In genomic region chr12:56718636-56719035, GRCh38 we compare ENCODE assay signal across 12 cellular contexts. TPM values are rescaled to one million over a fixed set of nuclear protein-coding genes. Genes with fewer than 3 reads are reported as not detected.
DNase-seq lines count a peak whose midpoint lies in the region; ATAC-seq, FAIRE-seq and TF ChIP-seq lines count a peak whose summit lies in the region.
"Had no signal": no experiment of that assay in that cellular context is flagged by ENCODE, and none has a peak within 500 bp of the region (broad histone marks: within the 10 kb centered on the region; RNA-seq: fewer than 3 reads in every experiment).

No MANE protein-coding gene starts in this region.

- DNase-seq in activated naive CD4-positive, alpha-beta T cell (lab: John Stamatoyannopoulos, UW) = no peak
- DNase-seq in WTC11 (ENCODE audit: low spot score) = no peak
- no peak for DNase-seq in memory B cell (ENCODE audit: low spot score in 2 of 2)
- DNase-seq in upper lobe of right lung = peak; percentile 28
- no peak for DNase-seq in effector CD4-positive, alpha-beta T cell
- DNase-seq in left cardiac atrium = no peak
- DNase-seq in D721Med (ENCODE audit: insufficient read length, low spot score) = no peak
- DNase-seq: activated gamma-delta T cell, foreskin melanocyte, GOT3 had no signal

- intact Hi-C loops in upper lobe of right lung (cut with DNase I) (no loop called here), left cardiac atrium (cut with DNase I) (no loop called here)

- FAIRE-seq in D721Med (lab: Jason Lieb, UNC) = no peak

- H3K4me3 ChIP-seq in upper lobe of right lung = no peak overlapping the region
- H3K4me3 ChIP-seq: thoracic aorta had no signal

- H3K4me3 Mint-ChIP-seq in activated naive CD4-positive, alpha-beta T cell treated with anti-CD3 and anti-CD28 coated beads, Interleukin-2, amount 50 U/mL, for 24 hours = peak overlapping the region; percentile 97
- no peak overlapping the region for H3K4me3 Mint-ChIP-seq in WTC11
- peak overlapping the region; percentile 33 for H3K4me3 Mint-ChIP-seq in memory B cell

- TF ChIP-seq CTCF in WTC11 (IDR thresholded peaks at IDR 0.05) = no peak
- no peak for TF ChIP-seq CTCF in upper lobe of right lung (IDR thresholded peaks at IDR 0.05)
- TF ChIP-seq CTCF in D721Med (IDR thresholded peaks at IDR 0.05; ENCODE audit: insufficient read depth, missing control alignments) = no peak

- CTCF ChIA-PET in WTC11 (lab: Charles Lee) = interaction anchor here (1.3 kb wide), 1 partner anchor 8 kb away, joined by 3 read pairs; no protein-coding TSS in a partner anchor

- H3K4me1 ChIP-seq in upper lobe of right lung = peaks cover 50% of the 10 kb centered on the region

- POLR2A ChIA-PET in WTC11 (lab: Charles Lee) = interaction anchor here (2.4 kb wide), 1 partner anchor 30 kb away, joined by 6 read pairs; the partner anchor contains the start of gene PTGES3

- peaks cover 52% of the 10 kb centered on the region for H3K36me3 ChIP-seq in upper lobe of right lung

- no peaks in the 10 kb centered on the region for H3K9me3 Mint-ChIP-seq in activated naive CD4-positive, alpha-beta T cell treated with anti-CD3 and anti-CD28 coated beads, Interleukin-2, amount 50 U/mL, for 24 hours
- H3K9me3 Mint-ChIP-seq in WTC11 (no peaks in the 10 kb centered on the region), memory B cell (no peaks in the 10 kb centered on the region)

- peaks cover 76% of the 10 kb centered on the region for H3K4me1 Mint-ChIP-seq in activated naive CD4-positive, alpha-beta T cell treated with anti-CD3 and anti-CD28 coated beads, Interleukin-2, amount 50 U/mL, for 24 hours
- H3K4me1 Mint-ChIP-seq in WTC11 = peaks cover 63% of the 10 kb centered on the region
- peaks cover 56% of the 10 kb centered on the region for H3K4me1 Mint-ChIP-seq in memory B cell

- ATAC-seq in WTC11 (no peak), memory B cell (ENCODE audit: low read depth) (no peak), upper lobe of right lung (no peak), left cardiac atrium (no peak)

- no peaks in the 10 kb centered on the region for H3K27me3 Mint-ChIP-seq in activated naive CD4-positive, alpha-beta T cell treated with anti-CD3 and anti-CD28 coated beads, Interleukin-2, amount 50 U/mL, for 24 hours
- H3K27me3 Mint-ChIP-seq in WTC11 (ENCODE audit: low read depth) = no peaks in the 10 kb centered on the region
- no peaks in the 10 kb centered on the region for H3K27me3 Mint-ChIP-seq in memory B cell

- H3K27ac Mint-ChIP-seq in activated naive CD4-positive, alpha-beta T cell treated with anti-CD3 and anti-CD28 coated beads, Interleukin-2, amount 50 U/mL, for 24 hours = peak overlapping the region; percentile 91
- H3K27ac Mint-ChIP-seq in WTC11 = peak overlapping the region; percentile 50
- H3K27ac Mint-ChIP-seq in memory B cell = peak overlapping the region; percentile 74

- H3K9me3 ChIP-seq in upper lobe of right lung = no peaks in the 10 kb centered on the region
- H3K9me3 ChIP-seq: thoracic aorta had no signal

- peaks cover 52% of the 10 kb centered on the region for H3K36me3 Mint-ChIP-seq in activated naive CD4-positive, alpha-beta T cell treated with anti-CD3 and anti-CD28 coated beads, Interleukin-2, amount 50 U/mL, for 24 hours
- H3K36me3 Mint-ChIP-seq in WTC11 (peaks cover 78% of the 10 kb centered on the region), memory B cell (peaks cover 50% of the 10 kb centered on the region)

- no peak overlapping the region for H3K27ac ChIP-seq in upper lobe of right lung
- H3K27ac ChIP-seq: thoracic aorta had no signal

- no peaks in the 10 kb centered on the region for H3K27me3 ChIP-seq in upper lobe of right lung

TF ChIP-seq in WTC11, 78 proteins besides CTCF, POLR2A, EP300 and RAD21:
- TF ChIP-seq ZNF263 (CRISPR knock-in tag; IDR thresholded peaks at IDR 0.05; ENCODE audit: low read depth) = no peak
- TF ChIP-seq ZNF138 (CRISPR knock-in tag; conservative IDR thresholded peaks at IDR 0.05) = no peak
- TF ChIP-seq TP53 (CRISPR knock-in tag; IDR thresholded peaks at IDR 0.05) = no peak
- TF ChIP-seq NFE2L1 (CRISPR knock-in tag; IDR thresholded peaks at IDR 0.05) = no peak
- no peak for TF ChIP-seq FOXP1 (CRISPR knock-in tag; IDR thresholded peaks at IDR 0.05; ENCODE audit: borderline replicate concordance)
- TF ChIP-seq, protein P1, sequence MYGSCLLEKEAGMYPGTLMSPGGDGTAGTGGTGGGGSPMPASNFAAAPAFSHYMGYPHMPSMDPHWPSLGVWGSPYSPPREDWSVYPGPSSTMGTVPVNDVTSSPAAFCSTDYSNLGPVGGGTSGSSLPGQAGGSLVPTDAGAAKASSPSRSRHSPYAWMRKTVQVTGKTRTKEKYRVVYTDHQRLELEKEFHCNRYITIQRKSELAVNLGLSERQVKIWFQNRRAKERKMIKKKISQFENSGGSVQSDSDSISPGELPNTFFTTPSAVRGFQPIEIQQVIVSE (CRISPR knock-in tag; IDR thresholded peaks at IDR 0.05; ENCODE audit: borderline replicate concordance) = no peak
- TF ChIP-seq HMGA2 (CRISPR knock-in tag; IDR thresholded peaks at IDR 0.05) = no peak
- TF ChIP-seq ZNF317 (CRISPR knock-in tag; IDR thresholded peaks at IDR 0.05; ENCODE audit: borderline replicate concordance, low read depth) = no peak
- TF ChIP-seq MXD4 (CRISPR knock-in tag; IDR thresholded peaks at IDR 0.05; ENCODE audit: borderline replicate concordance) = no peak
- TF ChIP-seq PRDM15 (CRISPR knock-in tag; IDR thresholded peaks at IDR 0.05) = no peak
- no peak for TF ChIP-seq ERG (CRISPR knock-in tag; IDR thresholded peaks at IDR 0.05)
- no peak for TF ChIP-seq ZNF232 (CRISPR knock-in tag; IDR thresholded peaks at IDR 0.05)

RNA-seq across cellular contexts. Expression of gene NACA, which starts 6.5 kb away (rescaled TPM):
- total RNA-seq in WTC11 (2021) = 987 to 1,052 TPM (median 1,025 TPM) in 3 replicates
- 665 TPM for total RNA-seq in upper lobe of right lung
- total RNA-seq in left cardiac atrium = 100 to 1,000 TPM; 516 to 593 TPM

RNA-seq across cellular contexts. Expression of gene PTGES3, which starts 30.6 kb away (rescaled TPM):
- total RNA-seq in WTC11 (2021) (394 to 436 TPM (median 420 TPM) in 3 replicates), upper lobe of right lung (168 TPM), left cardiac atrium (100 to 1,000 TPM; 126 to 138 TPM)

RNA-seq across cellular contexts. Expression of gene PRIM1, which starts 33.5 kb away (rescaled TPM):
- 51.7 to 54.5 TPM (median 54.0 TPM) in 3 replicates for total RNA-seq in WTC11 (2021)
- 9.3 TPM for total RNA-seq in upper lobe of right lung
- total RNA-seq in left cardiac atrium = 1 to 10 TPM; 2.7 to 5.6 TPM

RNA-seq across cellular contexts. Expression of gene HSD17B6, which starts 44.5 kb away (rescaled TPM):
- total RNA-seq in WTC11 (2021) = 2.4 to 5.6 TPM (median 4.8 TPM) in 3 replicates
- total RNA-seq in upper lobe of right lung = 67.4 TPM
- 1 to 10 TPM in 1 of 2 donors, under 1 TPM in 1; 0.84 to 1.4 TPM for total RNA-seq in left cardiac atrium
